Comparison of ENCODE assay signal across 9 cellular contexts in the genomic region with DNA sequence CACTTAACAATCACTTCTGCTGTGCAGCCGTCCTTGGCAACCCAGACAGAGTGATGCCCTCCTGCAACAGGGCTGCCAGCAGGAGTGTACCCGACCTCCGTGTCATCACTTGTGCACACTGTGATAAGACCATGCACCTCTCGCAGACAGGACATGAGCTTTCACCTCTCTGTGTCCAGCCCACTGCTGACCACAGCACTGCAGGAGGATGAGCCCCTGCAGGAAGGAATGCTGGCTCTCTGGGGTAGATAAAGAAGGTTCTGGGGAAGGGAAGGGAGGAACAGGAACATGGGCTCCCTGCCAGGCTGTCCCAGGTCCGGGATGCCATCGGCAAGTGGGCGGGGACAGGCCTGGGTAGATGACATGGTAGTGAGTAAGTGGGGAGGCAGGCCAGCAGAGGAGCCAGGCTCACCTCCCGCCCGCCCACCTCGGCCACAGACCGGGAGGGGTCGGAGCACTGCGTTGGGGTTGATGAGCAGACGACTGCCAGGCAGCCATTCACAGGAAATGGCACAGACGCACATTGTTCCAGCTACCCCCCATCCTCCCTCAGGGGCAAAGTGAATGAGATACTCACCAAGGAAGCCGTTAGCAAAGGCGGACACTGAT. TPM values are rescaled to one million over a fixed set of nuclear protein-coding genes. Genes with fewer than 3 reads are reported as not detected.
DNase-seq lines count a peak whose midpoint lies in the region; ATAC-seq and TF ChIP-seq lines count a peak whose summit lies in the region.
"Had no signal": no experiment of that assay in that cellular context is flagged by ENCODE, and none has a peak within 500 bp of the region (broad histone marks: within the 10 kb centered on the region; RNA-seq: fewer than 3 reads in every experiment).

No MANE protein-coding gene starts in this region.

- H3K27ac ChIP-seq in GM23338 (ENCODE audit: low read depth) (no peak overlapping the region), endodermal cell (ENCODE audit: low read depth, low read length) (no peak overlapping the region), esophagus squamous epithelium (peak overlapping the region in 1 of 4 donors; percentile 5)

- no peak for TF ChIP-seq POLR2A in esophagus squamous epithelium (IDR thresholded peaks at IDR 0.05)

- peak; percentile 40; the same call in 2 of the 3 replicates for ATAC-seq in GM23338

- peaks cover 17% of the 10 kb centered on the region for H3K4me1 Mint-ChIP-seq in GM23338
- H3K4me1 Mint-ChIP-seq in endodermal cell = no peaks in the 10 kb centered on the region

- H3K27me3 ChIP-seq in GM23338 (ENCODE audit: insufficient read depth) (no peaks in the 10 kb centered on the region), endodermal cell (ENCODE audit: control insufficient read depth, insufficient read depth, low read length, poor library complexity, severe bottlenecking) (peaks cover 10% of the 10 kb centered on the region), esophagus squamous epithelium (peaks cover 0 to 37% (median 0%) of the 10 kb centered on the region in 4 donors), HAP-1 (ENCODE audit: low read depth) (peaks cover 6% of the 10 kb centered on the region; the same call in 1 of the 2 replicates)

- in situ Hi-C loops in HAP-1 (cut with MboI; ENCODE audit: low sequenced_read_pairs) = no loop called here

- H3K4me3 ChIP-seq in GM23338 (no peak overlapping the region), endodermal cell (ENCODE audit: low read length) (no peak overlapping the region), esophagus squamous epithelium (peak overlapping the region in 1 of 4 donors; percentile 8), HAP-1 (no peak overlapping the region)

- no peaks in the 10 kb centered on the region for H3F3A ChIP-seq in GM23338 (replicated peaks; ENCODE audit: low read depth)

- whole genome bisulfite sequencing in endodermal cell (ENCODE audit: insufficient coverage in 1 of 2, insufficient read length in 1 of 2), 2 experiments = 71 to 82% methylated on average over 7 to 17 of the region's 17 CpGs
- 32 to 47% methylated on average over 9 to 13 of the region's 17 CpGs for WGBS in esophagus squamous epithelium, 2 donors

- no peak overlapping the region for H3K4me2 ChIP-seq in GM23338

- intact Hi-C loops in esophagus squamous epithelium (cut with DNase I) = no loop called here

- H3K79me2 ChIP-seq in GM23338 (replicated peaks; ENCODE audit: insufficient read depth) = no peaks in the 10 kb centered on the region

- H4K20me1 ChIP-seq in GM23338 (replicated peaks; ENCODE audit: insufficient read depth) = no peaks in the 10 kb centered on the region

- H3K27me3 Mint-ChIP-seq in GM23338 (ENCODE audit: insufficient read depth, low read depth, poor library complexity) (peaks cover 9% of the 10 kb centered on the region), endodermal cell (ENCODE audit: insufficient read depth) (peaks cover 17% of the 10 kb centered on the region)

- no peaks in the 10 kb centered on the region for H3K9me3 Mint-ChIP-seq in GM23338
- H3K9me3 Mint-ChIP-seq in endodermal cell = no peaks in the 10 kb centered on the region

- H3K27ac Mint-ChIP-seq in GM23338 (no peak overlapping the region), endodermal cell (no peak overlapping the region)

- H3K9me2 ChIP-seq in GM23338 (ENCODE audit: insufficient read depth) = 0 out of 2 replicates have a peak, but pooled peaks cover 4% of the 10 kb centered on the region

- H3K9me3 ChIP-seq in endodermal cell (ENCODE audit: control insufficient read depth, low read length) (no peaks in the 10 kb centered on the region), esophagus squamous epithelium (no peaks in the 10 kb centered on the region), HAP-1 (no peaks in the 10 kb centered on the region)

- H3K9ac ChIP-seq in endodermal cell (ENCODE audit: extremely low read depth, low read length, poor library complexity, severe bottlenecking) = no peak overlapping the region

- H3K4me1 ChIP-seq in GM23338 (ENCODE audit: insufficient read depth) (peaks cover 4% of the 10 kb centered on the region; the same call in 1 of the 2 replicates), endodermal cell (ENCODE audit: control insufficient read depth, insufficient read depth, low read length) (no peaks in the 10 kb centered on the region), esophagus squamous epithelium (peaks cover 0 to 33% (median 15%) of the 10 kb centered on the region in 3 donors), HAP-1 (no peaks in the 10 kb centered on the region)

- H3K4me3 Mint-ChIP-seq in GM23338 (no peak overlapping the region), endodermal cell (no peak overlapping the region)

- peak in 1 of 2 experiments; percentile 3; a peak in 1 of 4 replicates for TF ChIP-seq CTCF in GM23338 (conservative IDR thresholded peaks at IDR 0.05; ENCODE audit: low read depth in 2 of 2)
- TF ChIP-seq CTCF in endodermal cell (conservative IDR thresholded peaks at IDR 0.05) = peak; percentile 32
- TF ChIP-seq CTCF in esophagus squamous epithelium (IDR thresholded peaks at IDR 0.05) = no peak

- no peaks in the 10 kb centered on the region for H3K36me3 ChIP-seq in GM23338 (ENCODE audit: insufficient read depth)
- H3K36me3 ChIP-seq in endodermal cell (ENCODE audit: control insufficient read depth, insufficient read depth, low read length) = no peaks in the 10 kb centered on the region
- no peaks in the 10 kb centered on the region for H3K36me3 ChIP-seq in esophagus squamous epithelium
- no peaks in the 10 kb centered on the region for H3K36me3 ChIP-seq in HAP-1 (replicated peaks)

- H2AFZ ChIP-seq in GM23338 = no peak overlapping the region

- DNase-seq in GM23338 (ENCODE audit: low spot score) = no peak
- peak; percentile 75 for DNase-seq in activated CD4-positive, alpha-beta T cell treated with anti-CD3 and anti-CD28 coated beads, Interleukin-2, amount 50 U/mL, for 1 hour
- peak; percentile 58 for DNase-seq in endodermal cell
- peak; percentile 94 for DNase-seq in stimulated activated CD4-positive, alpha-beta T cell treated with anti-CD3 and anti-CD28 coated beads, Interleukin-15, amount 100 ng/mL, for 24 hours
- DNase-seq in ureter (ENCODE audit: low spot score) = no peak
- DNase-seq in esophagus squamous epithelium (lab: John Stamatoyannopoulos, UW) = no peak
- DNase-seq in HAP-1 (ENCODE audit: low spot score in 2 of 2) = no peak
- no peak for DNase-seq in NCI-H1105 treated with DMSO at 0.1 percent for 48 hours (lab: John Stamatoyannopoulos, UW)

- H3K36me3 Mint-ChIP-seq in GM23338 (ENCODE audit: low read depth) (no peaks in the 10 kb centered on the region), endodermal cell (ENCODE audit: low read depth) (no peaks in the 10 kb centered on the region)

TF ChIP-seq in GM23338, 12 proteins besides CTCF, POLR2A, EP300 and RAD21 (continues in another document):
- TF ChIP-seq JUNB (IDR thresholded peaks at IDR 0.05; ENCODE audit: unreplicated experiment) (no peak), EZH2 (IDR thresholded peaks at IDR 0.05; ENCODE audit: low read depth, unreplicated experiment) (no peak), POLR2AphosphoS5 (IDR thresholded peaks at IDR 0.05; ENCODE audit: low read depth) (no peak), NANOG (IDR thresholded peaks at IDR 0.05; ENCODE audit: borderline replicate concordance) (no peak), CREB1 (CRISPR knock-in tag; IDR thresholded peaks at IDR 0.05; ENCODE audit: low read depth) (no peak), ZNF114 (CRISPR knock-in tag; IDR thresholded peaks at IDR 0.05) (no peak)
- TF ChIP-seq, protein P1, sequence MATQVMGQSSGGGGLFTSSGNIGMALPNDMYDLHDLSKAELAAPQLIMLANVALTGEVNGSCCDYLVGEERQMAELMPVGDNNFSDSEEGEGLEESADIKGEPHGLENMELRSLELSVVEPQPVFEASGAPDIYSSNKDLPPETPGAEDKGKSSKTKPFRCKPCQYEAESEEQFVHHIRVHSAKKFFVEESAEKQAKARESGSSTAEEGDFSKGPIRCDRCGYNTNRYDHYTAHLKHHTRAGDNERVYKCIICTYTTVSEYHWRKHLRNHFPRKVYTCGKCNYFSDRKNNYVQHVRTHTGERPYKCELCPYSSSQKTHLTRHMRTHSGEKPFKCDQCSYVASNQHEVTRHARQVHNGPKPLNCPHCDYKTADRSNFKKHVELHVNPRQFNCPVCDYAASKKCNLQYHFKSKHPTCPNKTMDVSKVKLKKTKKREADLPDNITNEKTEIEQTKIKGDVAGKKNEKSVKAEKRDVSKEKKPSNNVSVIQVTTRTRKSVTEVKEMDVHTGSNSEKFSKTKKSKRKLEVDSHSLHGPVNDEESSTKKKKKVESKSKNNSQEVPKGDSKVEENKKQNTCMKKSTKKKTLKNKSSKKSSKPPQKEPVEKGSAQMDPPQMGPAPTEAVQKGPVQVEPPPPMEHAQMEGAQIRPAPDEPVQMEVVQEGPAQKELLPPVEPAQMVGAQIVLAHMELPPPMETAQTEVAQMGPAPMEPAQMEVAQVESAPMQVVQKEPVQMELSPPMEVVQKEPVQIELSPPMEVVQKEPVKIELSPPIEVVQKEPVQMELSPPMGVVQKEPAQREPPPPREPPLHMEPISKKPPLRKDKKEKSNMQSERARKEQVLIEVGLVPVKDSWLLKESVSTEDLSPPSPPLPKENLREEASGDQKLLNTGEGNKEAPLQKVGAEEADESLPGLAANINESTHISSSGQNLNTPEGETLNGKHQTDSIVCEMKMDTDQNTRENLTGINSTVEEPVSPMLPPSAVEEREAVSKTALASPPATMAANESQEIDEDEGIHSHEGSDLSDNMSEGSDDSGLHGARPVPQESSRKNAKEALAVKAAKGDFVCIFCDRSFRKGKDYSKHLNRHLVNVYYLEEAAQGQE (IDR thresholded peaks at IDR 0.05; ENCODE audit: unreplicated experiment) = no peak
- TF ChIP-seq, protein P2, sequence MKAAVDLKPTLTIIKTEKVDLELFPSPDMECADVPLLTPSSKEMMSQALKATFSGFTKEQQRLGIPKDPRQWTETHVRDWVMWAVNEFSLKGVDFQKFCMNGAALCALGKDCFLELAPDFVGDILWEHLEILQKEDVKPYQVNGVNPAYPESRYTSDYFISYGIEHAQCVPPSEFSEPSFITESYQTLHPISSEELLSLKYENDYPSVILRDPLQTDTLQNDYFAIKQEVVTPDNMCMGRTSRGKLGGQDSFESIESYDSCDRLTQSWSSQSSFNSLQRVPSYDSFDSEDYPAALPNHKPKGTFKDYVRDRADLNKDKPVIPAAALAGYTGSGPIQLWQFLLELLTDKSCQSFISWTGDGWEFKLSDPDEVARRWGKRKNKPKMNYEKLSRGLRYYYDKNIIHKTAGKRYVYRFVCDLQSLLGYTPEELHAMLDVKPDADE (IDR thresholded peaks at IDR 0.05) = no peak

RNA-seq across cellular contexts. Expression of a gene that starts 18.6 kb away (rescaled TPM):
- 7.3 and 8.7 TPM in 2 replicates for total RNA-seq in GM23338 (2014; rRNA removed; shearing (Covaris generic))
- 1.2 TPM in 2 replicates for polyA plus RNA-seq in GM23338 (2016; fragmentation: Nextera tagmentation; extraction: Ambion mirVana)
- total RNA-seq in endodermal cell (1 to 10 TPM in 1 of 2 donors, under 1 TPM in 1; 0.40 to 1.2 TPM), ureter (197 TPM), esophagus squamous epithelium (100 to 1,000 TPM in 1 of 4 donors, 10 to 100 TPM in 2, 1 to 10 TPM in 1; 8.9 to 138 (median 46.5) TPM)
- 21.1 TPM for polyA plus RNA-seq in endodermal cell (2013, experiment 1 of 2)
- polyA plus RNA-seq in endodermal cell (2013, experiment 2 of 2) = 20.4 TPM

RNA-seq across cellular contexts. Expression of a gene that starts 54.5 kb away (rescaled TPM):
- total RNA-seq in GM23338 (2014; rRNA removed; shearing (Covaris generic)) = 15.7 and 16.5 TPM in 2 replicates
- polyA plus RNA-seq in GM23338 (2016; fragmentation: Nextera tagmentation; extraction: Ambion mirVana) = 13.6 and 14.7 TPM in 2 replicates
- 1 to 10 TPM in 1 of 2 donors, under 1 TPM in 1; 0.75 to 1.0 TPM for total RNA-seq in endodermal cell
- 1.1 TPM for polyA plus RNA-seq in endodermal cell (2013, experiment 1 of 2)
- polyA plus RNA-seq in endodermal cell (2013, experiment 2 of 2) = 0.58 TPM
- total RNA-seq in ureter = 236 TPM
- total RNA-seq in esophagus squamous epithelium = 10 to 100 TPM in 2 of 4 donors, 1 to 10 TPM in 2; 1.8 to 10.5 (median 7.6) TPM
- polyA plus RNA-seq: neural cell had no signal

Comparison
In these comparisons a context has a peak if more than half of its experiments do, and no peak if none do; other contexts are left out.
1. DNase-seq: peak in activated CD4-positive, alpha-beta T cell treated with anti-CD3 and anti-CD28 coated beads, Interleukin-2, amount 50 U/mL, for 1 hour (single experiment), endodermal cell (single experiment) and stimulated activated CD4-positive, alpha-beta T cell treated with anti-CD3 and anti-CD28 coated beads, Interleukin-15, amount 100 ng/mL, for 24 hours (single experiment); none in GM23338 (single experiment), ureter (single experiment), esophagus squamous epithelium (single experiment), HAP-1 (0 of 2) and NCI-H1105 treated with DMSO at 0.1 percent for 48 hours (single experiment).
2. RNA of a gene that starts 54.5 kb away (total RNA-seq): 236 TPM in ureter (single experiment); 15.7 to 16.5 TPM in GM23338, 1.8 to 10.5 TPM in esophagus squamous epithelium and 0.75 to 1.0 TPM in endodermal cell; every median in the first group is over 10 times any median in the second.